ENCODE assay signal across 19 cellular contexts in genomic region chr10:88337134-88337533, GRCh38.
DNase-seq lines count a peak whose midpoint lies in the region; ATAC-seq, FAIRE-seq and TF ChIP-seq lines count a peak whose summit lies in the region.
"Had no signal": no experiment of that assay in that cellular context is flagged by ENCODE, and none has a peak within 500 bp of the region (broad histone marks: within the 10 kb centered on the region; RNA-seq: fewer than 3 reads in every experiment).

No MANE protein-coding gene starts in this region.

- no peaks in the 10 kb centered on the region for H3K36me3 Mint-ChIP-seq in dendritic cell treated with granulocyte-macrophage colony-stimulating factor and Interleukin-4, amounts not matched to agents 40 ng/mL and 50 ng/mL, for 4 days (ENCODE audit: low read depth)
- peaks cover 0 to 4% of the 10 kb centered on the region in 2 donors for H3K36me3 Mint-ChIP-seq in stimulated activated naive B cell treated with anti-CD40 and anti-IgM and Interleukin-4, amounts not matched to agents 10 μg/mL and 1 μg/mL and 100 μg/mL, for 72 hours
- H3K36me3 Mint-ChIP-seq: CD4-positive, CD25-positive, alpha-beta regulatory T cell; CD8-positive, alpha-beta T cell had no signal

- no peaks in the 10 kb centered on the region for H3K36me3 ChIP-seq in MM.1S (replicated peaks; ENCODE audit: insufficient read depth, low read length)
- H3K36me3 ChIP-seq: BLaER1 had no signal

- no peak overlapping the region for H3K4me3 ChIP-seq in MM.1S (ENCODE audit: low read length)
- H3K4me3 ChIP-seq: BLaER1, GM23248 had no signal

- no peak overlapping the region for H2AFZ ChIP-seq in MM.1S (ENCODE audit: low read length)
- H2AFZ ChIP-seq: GM23248 had no signal

- no peaks in the 10 kb centered on the region for H3K9me3 ChIP-seq in MM.1S (replicated peaks; ENCODE audit: insufficient read depth, low read length)
- H3K9me3 ChIP-seq: BLaER1, Caco-2 had no signal

- TF ChIP-seq POLR2A in GM12891 (IDR thresholded peaks at IDR 0.05; ENCODE audit: low read depth, low read length), result no peak

- peak; percentile 72 for FAIRE-seq in GM12891 (lab: Jason Lieb, UNC)
- FAIRE-seq in GM18507 (lab: Jason Lieb, UNC), result peak; percentile 36
- FAIRE-seq: G401.6, H1 had no signal

- H3K9me2 ChIP-seq in MM.1S (replicated peaks; ENCODE audit: insufficient read depth, low read length), result no peaks in the 10 kb centered on the region

- H3K27me3 Mint-ChIP-seq in dendritic cell treated with granulocyte-macrophage colony-stimulating factor and Interleukin-4, amounts not matched to agents 40 ng/mL and 50 ng/mL, for 4 days, result no peaks in the 10 kb centered on the region
- no peaks in the 10 kb centered on the region for H3K27me3 Mint-ChIP-seq in stimulated activated naive B cell treated with anti-CD40 and anti-IgM and Interleukin-4, amounts not matched to agents 10 μg/mL and 1 μg/mL and 100 μg/mL, for 72 hours
- H3K27me3 Mint-ChIP-seq: CD4-positive, CD25-positive, alpha-beta regulatory T cell had no signal

- H3K9ac ChIP-seq in MM.1S (ENCODE audit: low read length), result no peak overlapping the region
- H3K9ac ChIP-seq: BLaER1, GM23248 had no signal

- H3K27me3 ChIP-seq in MM.1S (replicated peaks; ENCODE audit: insufficient read depth, low read length), result no peaks in the 10 kb centered on the region
- H3K27me3 ChIP-seq: BLaER1 had no signal

- intact Hi-C loops in dendritic cell treated with granulocyte-macrophage colony-stimulating factor and Interleukin-4, amounts not matched to agents 40 ng/mL and 50 ng/mL, for 4 days (cut with micrococcal nuclease), result no loop called here

- H4K20me1 ChIP-seq in MM.1S (ENCODE audit: insufficient read depth, low read length), result no peaks in the 10 kb centered on the region
- H4K20me1 ChIP-seq: BLaER1 had no signal

- H3K4me3 Mint-ChIP-seq in dendritic cell treated with granulocyte-macrophage colony-stimulating factor and Interleukin-4, amounts not matched to agents 40 ng/mL and 50 ng/mL, for 4 days, result no peak overlapping the region
- no peak overlapping the region for H3K4me3 Mint-ChIP-seq in stimulated activated naive B cell treated with anti-CD40 and anti-IgM and Interleukin-4, amounts not matched to agents 10 μg/mL and 1 μg/mL and 100 μg/mL, for 72 hours
- H3K4me3 Mint-ChIP-seq: CD4-positive, CD25-positive, alpha-beta regulatory T cell; CD8-positive, alpha-beta T cell had no signal

- no peaks in the 10 kb centered on the region for H3K9me3 Mint-ChIP-seq in dendritic cell treated with granulocyte-macrophage colony-stimulating factor and Interleukin-4, amounts not matched to agents 40 ng/mL and 50 ng/mL, for 4 days
- H3K9me3 Mint-ChIP-seq in stimulated activated naive B cell treated with anti-CD40 and anti-IgM and Interleukin-4, amounts not matched to agents 10 μg/mL and 1 μg/mL and 100 μg/mL, for 72 hours, result no peaks in the 10 kb centered on the region
- H3K9me3 Mint-ChIP-seq: CD8-positive, alpha-beta T cell had no signal

- H3K4me1 Mint-ChIP-seq in dendritic cell treated with granulocyte-macrophage colony-stimulating factor and Interleukin-4, amounts not matched to agents 40 ng/mL and 50 ng/mL, for 4 days (ENCODE audit: low read depth), result peaks cover 17% of the 10 kb centered on the region
- peaks cover 20 to 45% of the 10 kb centered on the region in 2 donors for H3K4me1 Mint-ChIP-seq in stimulated activated naive B cell treated with anti-CD40 and anti-IgM and Interleukin-4, amounts not matched to agents 10 μg/mL and 1 μg/mL and 100 μg/mL, for 72 hours

- ATAC-seq in stimulated activated naive B cell treated with anti-CD40 and anti-IgM and Interleukin-4, amounts not matched to agents 10 μg/mL and 1 μg/mL and 100 μg/mL, for 72 hours (replicated peaks), result peak; percentile 55 to 58
- ATAC-seq: CD8-positive, alpha-beta T cell had no signal

- no peak overlapping the region for H3K27ac ChIP-seq in MM.1S (ENCODE audit: low read length)
- H3K27ac ChIP-seq: BLaER1, C4-2B, GM23248 had no signal

- no peaks in the 10 kb centered on the region for H3F3A ChIP-seq in MM.1S (ENCODE audit: insufficient read depth, low read length)

- no peaks in the 10 kb centered on the region for H3K79me2 ChIP-seq in MM.1S (ENCODE audit: low read length)

- DNase-seq in GM12891 (ENCODE audit: insufficient read length, low spot score) (no peak), GM18507 (ENCODE audit: extremely low spot score, insufficient read length, low read depth) (no peak), kidney tubule cell (ENCODE audit: low spot score) (no peak), SK-N-DZ (ENCODE audit: low spot score) (no peak), MM.1S (no peak)
- DNase-seq in stimulated activated naive B cell treated with anti-CD40 and anti-IgM and Interleukin-4, amounts not matched to agents 10 μg/mL and 1 μg/mL and 100 μg/mL, for 72 hours, result no peak
- DNase-seq: Caco-2; CD4-positive, CD25-positive, alpha-beta regulatory T cell; CD8-positive, alpha-beta T cell; DMS153; DND-41; GM23248; H7; HCEC 1CT had no signal

- H3K4me2 ChIP-seq in MM.1S (ENCODE audit: low read depth, low read length), result no peak overlapping the region
- H3K4me2 ChIP-seq: BLaER1 had no signal

- H3K27ac Mint-ChIP-seq in dendritic cell treated with granulocyte-macrophage colony-stimulating factor and Interleukin-4, amounts not matched to agents 40 ng/mL and 50 ng/mL, for 4 days, result peak overlapping the region; percentile 59
- H3K27ac Mint-ChIP-seq in stimulated activated naive B cell treated with anti-CD40 and anti-IgM and Interleukin-4, amounts not matched to agents 10 μg/mL and 1 μg/mL and 100 μg/mL, for 72 hours, result no peak overlapping the region
- H3K27ac Mint-ChIP-seq: CD4-positive, CD25-positive, alpha-beta regulatory T cell; CD8-positive, alpha-beta T cell had no signal

- peaks cover 6% of the 10 kb centered on the region for H3K4me1 ChIP-seq in MM.1S (ENCODE audit: low read length)
- H3K4me1 ChIP-seq: Caco-2 had no signal

- no peak for TF ChIP-seq CTCF in MM.1S (IDR thresholded peaks at IDR 0.05; ENCODE audit: low read length)

TF ChIP-seq in GM12891, 5 proteins besides CTCF, POLR2A, EP300 and RAD21:
- TF ChIP-seq PAX5 (IDR thresholded peaks at IDR 0.05; ENCODE audit: insufficient read depth, low read length, severe bottlenecking), result no peak
- no peak for TF ChIP-seq POLR2AphosphoS5 (IDR thresholded peaks at IDR 0.05; ENCODE audit: low read depth, low read length)
- 0 out of 2 replicates have a peak, but pooled peaks have one; percentile 10 for TF ChIP-seq SPI1 (IDR thresholded peaks at IDR 0.05; ENCODE audit: low read depth, low read length)
